In the genomic region with DNA sequence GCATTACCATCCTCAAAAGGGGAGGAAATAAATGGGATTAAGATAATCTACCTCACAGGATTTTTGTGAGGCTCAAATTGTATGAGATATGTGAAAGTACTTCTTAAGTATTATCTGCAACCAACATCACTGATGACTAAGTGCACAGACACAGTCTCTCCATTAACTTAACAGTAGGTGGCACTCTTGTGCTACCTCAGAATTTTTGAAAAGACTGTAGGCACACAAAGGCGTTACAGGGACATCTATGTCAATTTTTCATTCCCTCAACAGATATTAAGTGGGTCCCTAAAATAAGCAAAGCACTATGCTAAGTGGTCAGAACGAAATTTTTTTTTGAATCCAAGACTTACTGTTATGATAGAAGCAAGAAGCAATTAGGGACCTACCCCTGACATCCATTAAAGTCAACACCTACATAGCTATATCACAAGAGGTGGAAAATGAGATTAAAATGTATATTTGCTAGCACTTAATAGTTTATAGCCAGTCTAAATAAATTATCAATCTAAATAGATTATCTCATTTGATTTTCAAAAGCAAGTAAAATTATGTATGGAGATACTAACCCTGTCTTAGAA, we compare ENCODE assay signal across 8 cellular contexts. TPM values are rescaled to one million over a fixed set of nuclear protein-coding genes. Genes with fewer than 3 reads are reported as not detected.
DNase-seq lines count a peak whose midpoint lies in the region; ATAC-seq and TF ChIP-seq lines count a peak whose summit lies in the region.

No MANE protein-coding gene starts in this region.

- no peak overlapping the region for H3K27ac Mint-ChIP-seq in stimulated activated naive B cell treated with anti-CD40 and anti-IgM and Interleukin-4, amounts not matched to agents 10 μg/mL and 1 μg/mL and 100 μg/mL, for 72 hours

- no peaks in the 10 kb centered on the region for H3K27me3 Mint-ChIP-seq in stimulated activated naive B cell treated with anti-CD40 and anti-IgM and Interleukin-4, amounts not matched to agents 10 μg/mL and 1 μg/mL and 100 μg/mL, for 72 hours

- H3K4me3 ChIP-seq in astrocyte of the cerebellum (ENCODE audit: low read depth, low read length): no peak overlapping the region

- peak; percentile 66 for TF ChIP-seq CTCF in astrocyte of the cerebellum (IDR thresholded peaks at IDR 0.05; ENCODE audit: low read depth, low read length, missing control alignments)

- ATAC-seq in HG03066 (IDR thresholded peaks at IDR 0.05; ENCODE audit: low read depth, unreplicated experiment) (peak; percentile 76), GM18909 (IDR thresholded peaks at IDR 0.05; ENCODE audit: poor library complexity, unreplicated experiment) (no peak)
- ATAC-seq in stimulated activated naive B cell treated with anti-CD40 and anti-IgM and Interleukin-4, amounts not matched to agents 10 μg/mL and 1 μg/mL and 100 μg/mL, for 72 hours (replicated peaks): peak; percentile 87 to 91

- DNase-seq in A172 (ENCODE audit: low spot score) (peak; percentile 74), GM04504 (ENCODE audit: low read depth) (peak; percentile 40), NCI-H460 (ENCODE audit: extremely low read depth, low read depth) (peak; percentile 38), astrocyte of the cerebellum (ENCODE audit: low read depth) (peak; percentile 33), iPS DF 19.7 (ENCODE audit: low read depth, low spot score) (peak; percentile 15)
- peak; percentile 4 for DNase-seq in stimulated activated naive B cell treated with anti-CD40 and anti-IgM and Interleukin-4, amounts not matched to agents 10 μg/mL and 1 μg/mL and 100 μg/mL, for 72 hours

- in situ Hi-C loops in astrocyte of the cerebellum (cut with HindIII; ENCODE audit: low sequenced_read_pairs): no loop called here

- H3K4me1 Mint-ChIP-seq in stimulated activated naive B cell treated with anti-CD40 and anti-IgM and Interleukin-4, amounts not matched to agents 10 μg/mL and 1 μg/mL and 100 μg/mL, for 72 hours: no peaks in the 10 kb centered on the region

- H3K36me3 Mint-ChIP-seq in stimulated activated naive B cell treated with anti-CD40 and anti-IgM and Interleukin-4, amounts not matched to agents 10 μg/mL and 1 μg/mL and 100 μg/mL, for 72 hours: peaks cover 25 to 60% of the 10 kb centered on the region in 2 donors

- peaks cover 2 to 4% of the 10 kb centered on the region in 2 donors for H3K9me3 Mint-ChIP-seq in stimulated activated naive B cell treated with anti-CD40 and anti-IgM and Interleukin-4, amounts not matched to agents 10 μg/mL and 1 μg/mL and 100 μg/mL, for 72 hours

- no peak overlapping the region for H3K4me3 Mint-ChIP-seq in stimulated activated naive B cell treated with anti-CD40 and anti-IgM and Interleukin-4, amounts not matched to agents 10 μg/mL and 1 μg/mL and 100 μg/mL, for 72 hours

RNA-seq across cellular contexts. Expression of a gene that starts 52.9 kb away (rescaled TPM):
- 88.1 and 91.0 TPM in 2 replicates for total RNA-seq in A172 (2014; rRNA removed; shearing (Covaris generic))
- 50.7 and 51.3 TPM in 2 replicates for total RNA-seq in NCI-H460 (2014; rRNA removed; shearing (Covaris generic))
- 28.7 and 58.2 TPM in 2 replicates for polyA plus RNA-seq in NCI-H460 (2014; cell fraction: nucleus; rRNA removed)

Comparison
In these comparisons a context has a peak if more than half of its experiments do, and no peak if none do; other contexts are left out.
1. DNase-seq: peak in every context shown above with its lines; median percentile 74 in A172; 40 in GM04504; 38 in NCI-H460; 33 in astrocyte of the cerebellum; 15 in iPS DF 19.7; 4 in stimulated activated naive B cell treated with anti-CD40 and anti-IgM and Interleukin-4, amounts not matched to agents 10 μg/mL and 1 μg/mL and 100 μg/mL, for 72 hours.